17 cellular contexts compared by ENCODE assay signal in the genomic region with DNA sequence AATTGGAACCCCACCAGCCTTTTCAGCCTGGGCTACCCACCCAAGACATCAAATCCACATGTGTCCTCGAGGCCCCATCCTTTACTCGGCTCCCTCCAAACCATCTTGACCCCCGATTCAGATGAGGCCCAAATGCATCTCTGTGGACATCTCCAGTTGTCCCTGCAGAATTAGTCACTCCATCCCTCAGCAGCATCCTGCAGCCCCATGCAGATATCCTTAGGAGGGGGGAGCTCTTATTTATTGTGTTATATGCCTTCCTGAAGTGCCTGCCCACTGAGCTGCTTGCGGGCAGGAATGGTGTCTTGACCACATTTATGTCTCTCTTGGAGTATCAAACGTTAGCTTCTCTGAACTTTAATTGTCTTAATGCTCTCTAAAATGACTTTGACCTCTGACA. TPM values are rescaled to one million over a fixed set of nuclear protein-coding genes. Genes with fewer than 3 reads are reported as not detected.
DNase-seq lines count a peak whose midpoint lies in the region; ATAC-seq and TF ChIP-seq lines count a peak whose summit lies in the region.
"Had no signal": no experiment of that assay in that cellular context is flagged by ENCODE, and none has a peak within 500 bp of the region (broad histone marks: within the 10 kb centered on the region; RNA-seq: fewer than 3 reads in every experiment).

No MANE protein-coding gene starts in this region.

- H3K9ac ChIP-seq in neural progenitor cell = no peak overlapping the region

- no peaks in the 10 kb centered on the region for H3K27me3 Mint-ChIP-seq in activated T-cell treated with anti-CD3 and anti-CD28 coated beads, Interleukin-2, amount 50 U/mL, for 24 hours
- H3K27me3 Mint-ChIP-seq in activated T-cell treated with anti-CD3 and anti-CD28 coated beads, Interleukin-2, amount 50 U/mL, for 72 hours (ENCODE audit: low read depth) = no peaks in the 10 kb centered on the region
- H3K27me3 Mint-ChIP-seq in neural progenitor cell (ENCODE audit: insufficient read depth, low read depth) (peaks cover 11% of the 10 kb centered on the region), type B pancreatic cell (peaks cover 6% of the 10 kb centered on the region)
- H3K27me3 Mint-ChIP-seq: CD4-positive, alpha-beta T cell had no signal

- H3K4me2 ChIP-seq in neural progenitor cell = peak overlapping the region; percentile 36

- WGBS in ectodermal cell, 2 experiments = 54 to 59% methylated on average over 5 of the region's 5 CpGs

- H3K36me3 Mint-ChIP-seq in activated T-cell treated with anti-CD3 and anti-CD28 coated beads, Interleukin-2, amount 50 U/mL, for 24 hours (ENCODE audit: low read depth) = peaks cover 38% of the 10 kb centered on the region
- H3K36me3 Mint-ChIP-seq in activated T-cell treated with anti-CD3 and anti-CD28 coated beads, Interleukin-2, amount 50 U/mL, for 72 hours (ENCODE audit: insufficient read depth in 2 of 2) = peaks cover 2 to 6% of the 10 kb centered on the region in 2 donors
- H3K36me3 Mint-ChIP-seq in neural progenitor cell (peaks cover 11% of the 10 kb centered on the region), type B pancreatic cell (peaks cover 16% of the 10 kb centered on the region)

- no peaks in the 10 kb centered on the region for H3K4me1 Mint-ChIP-seq in activated T-cell treated with anti-CD3 and anti-CD28 coated beads, Interleukin-2, amount 50 U/mL, for 24 hours (ENCODE audit: low read depth)
- no peaks in the 10 kb centered on the region for H3K4me1 Mint-ChIP-seq in activated T-cell treated with anti-CD3 and anti-CD28 coated beads, Interleukin-2, amount 50 U/mL, for 72 hours (ENCODE audit: low read depth)
- H3K4me1 Mint-ChIP-seq in neural progenitor cell (peaks cover 71% of the 10 kb centered on the region), type B pancreatic cell (ENCODE audit: unreplicated experiment) (peaks cover 43% of the 10 kb centered on the region)

- H3K27ac ChIP-seq in ectodermal cell (ENCODE audit: insufficient read depth, low read depth, low read length, poor library complexity, severe bottlenecking) = peak overlapping the region; percentile 47
- peak overlapping the region; percentile 84 for H3K27ac ChIP-seq in neural progenitor cell

- H2AFZ ChIP-seq in neural progenitor cell (replicated peaks) = no peak overlapping the region

- H3K4me3 Mint-ChIP-seq in activated T-cell treated with anti-CD3 and anti-CD28 coated beads, Interleukin-2, amount 50 U/mL, for 24 hours = no peak overlapping the region
- H3K4me3 Mint-ChIP-seq in activated T-cell treated with anti-CD3 and anti-CD28 coated beads, Interleukin-2, amount 50 U/mL, for 72 hours = no peak overlapping the region
- H3K4me3 Mint-ChIP-seq in neural progenitor cell (peak overlapping the region; percentile 49), type B pancreatic cell (peak overlapping the region; percentile 10)
- H3K4me3 Mint-ChIP-seq: CD4-positive, alpha-beta T cell had no signal

- H3K4me1 ChIP-seq in ectodermal cell (ENCODE audit: control insufficient read depth, insufficient read depth, low read length) (peaks cover 49% of the 10 kb centered on the region), neural progenitor cell (peaks cover 60% of the 10 kb centered on the region)

- H3K36me3 ChIP-seq in ectodermal cell (ENCODE audit: control insufficient read depth, insufficient read depth, low read length) (peaks cover 16% of the 10 kb centered on the region), neural progenitor cell (no peaks in the 10 kb centered on the region)

- no peaks in the 10 kb centered on the region for H4K20me1 ChIP-seq in neural progenitor cell (ENCODE audit: low read depth)

- no peak for ATAC-seq in activated T-cell treated with anti-CD3 and anti-CD28 coated beads, Interleukin-2, amount 50 U/mL, for 72 hours (replicated peaks in 1 of 2)
- no peak for ATAC-seq in GM21367 (IDR thresholded peaks at IDR 0.05; ENCODE audit: unreplicated experiment)
- ATAC-seq: HCT116, K562 had no signal

- no peaks in the 10 kb centered on the region for H3K9me3 Mint-ChIP-seq in activated T-cell treated with anti-CD3 and anti-CD28 coated beads, Interleukin-2, amount 50 U/mL, for 24 hours
- H3K9me3 Mint-ChIP-seq in activated T-cell treated with anti-CD3 and anti-CD28 coated beads, Interleukin-2, amount 50 U/mL, for 72 hours = no peaks in the 10 kb centered on the region
- no peaks in the 10 kb centered on the region for H3K9me3 Mint-ChIP-seq in neural progenitor cell
- no peaks in the 10 kb centered on the region for H3K9me3 Mint-ChIP-seq in type B pancreatic cell
- H3K9me3 Mint-ChIP-seq: CD4-positive, alpha-beta T cell had no signal

- no peak for DNase-seq in activated T-cell treated with anti-CD3 and anti-CD28 coated beads, Interleukin-2, amount 50 U/mL, for 24 hours
- no peak for DNase-seq in activated T-cell treated with anti-CD3 and anti-CD28 coated beads, Interleukin-2, amount 50 U/mL, for 72 hours
- DNase-seq in neural progenitor cell (ENCODE audit: low spot score) (no peak), type B pancreatic cell (ENCODE audit: extremely low spot score, unreplicated experiment) (no peak), DMS 273 treated with DMSO at 0.1 percent for 48 hours (lab: John Stamatoyannopoulos, UW) (no peak)
- DNase-seq in stimulated activated CD4-positive, alpha-beta T cell treated with anti-CD3 and anti-CD28 coated beads, Interleukin-2, amount 100 ng/mL, for 48 hours = no peak
- DNase-seq: CD4-positive, alpha-beta T cell; GOT3; NCI-H748 treated with DMSO at 0.1 percent for 48 hours; NK-92 treated with Interleukin-12 subunit alpha and Interleukin-12 subunit beta, amount 100 ng/mL, for 24 hours had no signal

- H3K27me3 ChIP-seq in ectodermal cell (ENCODE audit: control insufficient read depth, insufficient read depth, low read length, poor library complexity, severe bottlenecking) (no peaks in the 10 kb centered on the region), neural progenitor cell (no peaks in the 10 kb centered on the region)
- H3K27me3 ChIP-seq: BE2C had no signal

- peaks cover 64% of the 10 kb centered on the region for H3F3A ChIP-seq in neural progenitor cell (ENCODE audit: low read depth)

- H3K9me3 ChIP-seq in ectodermal cell (ENCODE audit: control insufficient read depth, low read length) = no peaks in the 10 kb centered on the region
- H3K9me3 ChIP-seq in neural progenitor cell (ENCODE audit: low read depth) = no peaks in the 10 kb centered on the region
- H3K9me3 ChIP-seq: BE2C had no signal

- TF ChIP-seq CTCF in neural progenitor cell (IDR thresholded peaks at IDR 0.05) (no peak), type B pancreatic cell (conservative IDR thresholded peaks at IDR 0.05) (no peak)

- peak overlapping the region; percentile 24 for H3K27ac Mint-ChIP-seq in activated T-cell treated with anti-CD3 and anti-CD28 coated beads, Interleukin-2, amount 50 U/mL, for 24 hours
- H3K27ac Mint-ChIP-seq in activated T-cell treated with anti-CD3 and anti-CD28 coated beads, Interleukin-2, amount 50 U/mL, for 72 hours = no peak overlapping the region
- peak overlapping the region; percentile 98 for H3K27ac Mint-ChIP-seq in neural progenitor cell
- H3K27ac Mint-ChIP-seq in type B pancreatic cell = peak overlapping the region; percentile 85
- H3K27ac Mint-ChIP-seq: CD4-positive, alpha-beta T cell had no signal

- H3K4me3 ChIP-seq in ectodermal cell (ENCODE audit: insufficient read depth, low read depth, low read length) = no peak overlapping the region
- no peak overlapping the region for H3K4me3 ChIP-seq in neural progenitor cell
- H3K4me3 ChIP-seq: K562 had no signal

- H3K79me2 ChIP-seq in neural progenitor cell (ENCODE audit: low read depth) = no peaks in the 10 kb centered on the region

RNA-seq across cellular contexts. Expression of gene CDK5RAP3, which starts 15.6 kb away (rescaled TPM):
- total RNA-seq in activated T-cell treated with anti-CD3 and anti-CD28 coated beads, Interleukin-2, amount 50 U/mL, for 72 hours = 100 to 1,000 TPM; 232 to 255 TPM
- polyA plus RNA-seq in ectodermal cell (2013, experiment 1 of 4) = 287 TPM
- 274 TPM for polyA plus RNA-seq in ectodermal cell (2013, experiment 2 of 4)
- 213 TPM for polyA plus RNA-seq in ectodermal cell (2013, experiment 3 of 4)
- 230 TPM for polyA plus RNA-seq in ectodermal cell (2013, experiment 4 of 4)
- total RNA-seq in neural progenitor cell (ENCODE audit: low replicate concordance) (104 and 168 TPM in 2 replicates), type B pancreatic cell (ENCODE audit: low replicate concordance) (187 and 217 TPM in 2 replicates)

RNA-seq across cellular contexts. Expression of gene PRR15L, which starts 28.8 kb away (rescaled TPM):
- total RNA-seq in activated T-cell treated with anti-CD3 and anti-CD28 coated beads, Interleukin-2, amount 50 U/mL, for 72 hours = not detected
- polyA plus RNA-seq in ectodermal cell (2013, experiment 1 of 4) = not detected
- polyA plus RNA-seq in ectodermal cell (2013, experiment 2 of 4) = 0.12 TPM
- not detected for polyA plus RNA-seq in ectodermal cell (2013, experiment 3 of 4)
- polyA plus RNA-seq in ectodermal cell (2013, experiment 4 of 4) = not detected
- total RNA-seq in neural progenitor cell (ENCODE audit: low replicate concordance) = not detected in 2 replicates
- 20.0 and 32.5 TPM in 2 replicates for total RNA-seq in type B pancreatic cell (ENCODE audit: low replicate concordance)
- total RNA-seq: A172; CD4-positive, alpha-beta T cell; K562; RPMI7951 had no signal

RNA-seq across cellular contexts. Expression of gene PNPO, which starts 45.1 kb away (rescaled TPM):
- total RNA-seq in activated T-cell treated with anti-CD3 and anti-CD28 coated beads, Interleukin-2, amount 50 U/mL, for 72 hours = 10 to 100 TPM; 18.4 to 30.1 TPM
- polyA plus RNA-seq in ectodermal cell (2013, experiment 1 of 4) = 13.1 TPM
- polyA plus RNA-seq in ectodermal cell (2013, experiment 2 of 4) = 12.6 TPM
- polyA plus RNA-seq in ectodermal cell (2013, experiment 3 of 4) = 7.5 TPM
- 11.0 TPM for polyA plus RNA-seq in ectodermal cell (2013, experiment 4 of 4)
- total RNA-seq in neural progenitor cell (ENCODE audit: low replicate concordance) (8.0 and 9.1 TPM in 2 replicates), type B pancreatic cell (ENCODE audit: low replicate concordance) (12.8 and 16.3 TPM in 2 replicates)

RNA-seq across cellular contexts. Expression of gene COPZ2, which starts 51.1 kb away (rescaled TPM):
- total RNA-seq in activated T-cell treated with anti-CD3 and anti-CD28 coated beads, Interleukin-2, amount 50 U/mL, for 72 hours = 10 to 100 TPM; 11.7 to 14.2 TPM
- 1.5 TPM for polyA plus RNA-seq in ectodermal cell (2013, experiment 1 of 4)
- 0.69 TPM for polyA plus RNA-seq in ectodermal cell (2013, experiment 2 of 4)
- 0.96 TPM for polyA plus RNA-seq in ectodermal cell (2013, experiment 3 of 4)
- 2.1 TPM for polyA plus RNA-seq in ectodermal cell (2013, experiment 4 of 4)
- total RNA-seq in neural progenitor cell (ENCODE audit: low replicate concordance) = 0.30 and 0.74 TPM in 2 replicates
- total RNA-seq in type B pancreatic cell (ENCODE audit: low replicate concordance) = 1.9 and 5.7 TPM in 2 replicates

Comparison
In these comparisons a context has a peak if more than half of its experiments do, and no peak if none do; other contexts are left out.
1. H3K4me3 Mint-ChIP-seq: peak in neural progenitor cell (single experiment) and type B pancreatic cell (single experiment); none in activated T-cell treated with anti-CD3 and anti-CD28 coated beads, Interleukin-2, amount 50 U/mL, for 24 hours (single experiment) and activated T-cell treated with anti-CD3 and anti-CD28 coated beads, Interleukin-2, amount 50 U/mL, for 72 hours (0 of 2).
2. RNA of gene PRR15L, which starts 28.8 kb away (total RNA-seq): 20.0 to 32.5 TPM in type B pancreatic cell; not detected in activated T-cell treated with anti-CD3 and anti-CD28 coated beads, Interleukin-2, amount 50 U/mL, for 72 hours and not detected in neural progenitor cell; every median in the first group is over 10 times any median in the second.